ENCODE assay signal across 14 cellular contexts in genomic region chr9:106111039-106111740, GRCh38.
DNase-seq lines count a peak whose midpoint lies in the region; ATAC-seq and TF ChIP-seq lines count a peak whose summit lies in the region.
"Had no signal": no experiment of that assay in that cellular context is flagged by ENCODE, and none has a peak within 500 bp of the region (broad histone marks: within the 10 kb centered on the region; RNA-seq: fewer than 3 reads in every experiment).

No MANE protein-coding gene starts in this region.

- peaks cover 4 to 27% of the 10 kb centered on the region in 2 donors for H3K4me1 ChIP-seq in neuronal stem cell (ENCODE audit: control insufficient read depth in 2 of 2, insufficient read depth in 1 of 2, low read depth in 1 of 2, low read length in 2 of 2)

- H2BK15ac ChIP-seq in neuronal stem cell (ENCODE audit: low read length), result no peak overlapping the region

- H3K79me1 ChIP-seq in neuronal stem cell (ENCODE audit: low read depth, low read length), result no peaks in the 10 kb centered on the region

- no peak overlapping the region for H3K4me3 ChIP-seq in neuronal stem cell (ENCODE audit: low read length in 2 of 2)
- H3K4me3 ChIP-seq: dorsolateral prefrontal cortex had no signal

- H3K9ac ChIP-seq in neuronal stem cell (ENCODE audit: low read depth, low read length, poor library complexity), result no peak overlapping the region

- no peaks in the 10 kb centered on the region for H3K36me3 ChIP-seq in neuronal stem cell (replicated peaks in 1 of 2; ENCODE audit: control insufficient read depth in 2 of 2, insufficient read depth in 2 of 2, low read length in 2 of 2)

- peak overlapping the region; percentile 83 for H2AFZ ChIP-seq in neuronal stem cell (ENCODE audit: low read length)

- H2BK5ac ChIP-seq in neuronal stem cell (ENCODE audit: low read length), result no peak overlapping the region

- H3K23ac ChIP-seq in neuronal stem cell (ENCODE audit: low read depth, low read length, poor library complexity), result no peak overlapping the region

- no peak overlapping the region for H2BK12ac ChIP-seq in neuronal stem cell (ENCODE audit: low read length)

- peak; percentile 47 for TF ChIP-seq CTCF in VCaP (conservative IDR thresholded peaks at IDR 0.05)

- DNase-seq in DMS153 treated with DMSO at 0.1 percent for 48 hours (lab: John Stamatoyannopoulos, UW; ENCODE audit: unreplicated experiment) (peak; percentile 1), DMS153 (lab: John Stamatoyannopoulos, UW) (no peak), NCI-H2171 treated with DMSO at 0.1 percent for 48 hours (lab: John Stamatoyannopoulos, UW) (peak; percentile 96), neuronal stem cell (ENCODE audit: low spot score) (no peak)
- DNase-seq in stimulated activated CD4-positive, alpha-beta T cell treated with anti-CD3 and anti-CD28 coated beads, Interleukin-1b, Interleukin-23, amount 100 ng/mL, for 48 hours, result no peak
- DNase-seq: activated gamma-delta T cell treated with Interleukin-2 at 50 U/mL for 16 hours; CD4-positive, CD25-positive, alpha-beta regulatory T cell; dorsolateral prefrontal cortex; IMR-90; NCI-H2227 treated with DMSO at 0.1 percent for 48 hours had no signal

- no peak overlapping the region for H2AK5ac ChIP-seq in neuronal stem cell (ENCODE audit: low read depth, low read length)

- no CpG with 5 or more reads among the region's 6 CpGs for WGBS in neuronal stem cell (ENCODE audit: extremely low coverage in 2 of 2, insufficient read length in 2 of 2, insufficient replicate concordance in 1 of 2), 2 donors

- no peak overlapping the region for H3K27ac ChIP-seq in VCaP
- no peak overlapping the region for H3K27ac ChIP-seq in neuronal stem cell (replicated peaks; ENCODE audit: low read length)
- H3K27ac ChIP-seq: 22Rv1, dorsolateral prefrontal cortex had no signal

- no peak overlapping the region for H4K91ac ChIP-seq in neuronal stem cell (ENCODE audit: low read depth, low read length, poor library complexity)

- H3K14ac ChIP-seq in neuronal stem cell (ENCODE audit: low read length), result no peak overlapping the region

- H2BK120ac ChIP-seq in neuronal stem cell (ENCODE audit: low read depth, low read length), result no peak overlapping the region

- no peak overlapping the region for H4K8ac ChIP-seq in neuronal stem cell (ENCODE audit: low read depth, low read length)

- ATAC-seq in GM19324 (IDR thresholded peaks at IDR 0.05; ENCODE audit: low FRiP score, unreplicated experiment) (no peak), GM19328 (IDR thresholded peaks at IDR 0.05; ENCODE audit: unreplicated experiment) (no peak)

- H3K4ac ChIP-seq in neuronal stem cell (ENCODE audit: low read length), result no peak overlapping the region

- H3K27me3 ChIP-seq in neuronal stem cell (ENCODE audit: control insufficient read depth in 3 of 3, insufficient read depth in 3 of 3, low read depth in 1 of 3, low read length in 3 of 3), result no peaks in the 10 kb centered on the region
- H3K27me3 ChIP-seq: dorsolateral prefrontal cortex had no signal

- H3K18ac ChIP-seq in neuronal stem cell (ENCODE audit: low read length), result no peak overlapping the region

- no peaks in the 10 kb centered on the region for H3K9me3 ChIP-seq in neuronal stem cell (replicated peaks in 1 of 2; ENCODE audit: control insufficient read depth in 2 of 2, insufficient read depth in 1 of 2, low read depth in 1 of 2, low read length in 2 of 2)

- no peak overlapping the region for H3K4me2 ChIP-seq in neuronal stem cell (ENCODE audit: insufficient read depth, low read length, poor library complexity, severe bottlenecking)

Comparison
In these comparisons a context has a peak if more than half of its experiments do, and no peak if none do; other contexts are left out.
1. DNase-seq: peak in DMS153 treated with DMSO at 0.1 percent for 48 hours (single experiment) and NCI-H2171 treated with DMSO at 0.1 percent for 48 hours (single experiment); none in DMS153 (single experiment), neuronal stem cell (single experiment) and stimulated activated CD4-positive, alpha-beta T cell treated with anti-CD3 and anti-CD28 coated beads, Interleukin-1b, Interleukin-23, amount 100 ng/mL, for 48 hours (single experiment).